In the genomic region with DNA sequence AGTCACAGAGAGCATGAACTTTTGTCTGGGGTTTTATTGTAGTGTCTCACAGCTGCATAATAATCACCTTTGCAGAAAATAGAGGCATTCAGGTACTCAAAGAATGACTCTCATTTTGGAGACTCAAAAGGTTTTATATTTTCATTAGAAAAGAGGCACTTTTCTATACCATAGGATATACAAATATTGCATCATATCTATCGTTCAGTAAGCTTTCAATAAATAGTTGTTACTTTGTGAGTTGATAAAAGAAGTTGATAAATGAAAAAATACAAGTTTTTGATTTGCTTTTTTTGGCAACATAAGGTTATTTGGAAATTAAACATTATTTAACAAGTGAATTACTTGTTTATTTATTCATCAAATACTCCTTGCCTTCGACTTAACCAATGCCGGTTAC, we compare ENCODE assay signal across 8 cellular contexts.
"Had no signal": no experiment of that assay in that cellular context is flagged by ENCODE, and none has a peak within 500 bp of the region (broad histone marks: within the 10 kb centered on the region; RNA-seq: fewer than 3 reads in every experiment).

No MANE protein-coding gene starts in this region.

- FAIRE-seq: HTR-8/SVneo had no signal

- H3K27ac ChIP-seq: GM23248 had no signal

- H3K4me3 ChIP-seq: GM23248 had no signal

- H2AFZ ChIP-seq: GM23248 had no signal

- H3K9ac ChIP-seq: GM23248 had no signal

- H3K4me3 Mint-ChIP-seq: H9, HFFc6 had no signal

- DNase-seq: GM23248, GOT3, H9, HCEC 1CT, HFFc6, Kasumi-1, KBM-7 had no signal

- H3K27ac Mint-ChIP-seq: H9, HFFc6 had no signal

- H3K9me3 Mint-ChIP-seq: H9, HFFc6 had no signal
